ENCODE assay signal across 11 cellular contexts in genomic region chr9:84432746-84433145, GRCh38.
"Had no signal": no experiment of that assay in that cellular context is flagged by ENCODE, and none has a peak within 500 bp of the region (broad histone marks: within the 10 kb centered on the region; RNA-seq: fewer than 3 reads in every experiment).

No MANE protein-coding gene starts in this region.

- H3K4me1 ChIP-seq: HAP-1 had no signal

- H3K36me3 ChIP-seq: HAP-1 had no signal

- H3K9me3 Mint-ChIP-seq: GM23338, H9 had no signal

- H3K4me3 Mint-ChIP-seq: GM23338, H9, HFFc6 had no signal

- H3K9ac ChIP-seq: GM23248 had no signal

- H3K4me3 ChIP-seq: GM23248, GM23338, HAP-1 had no signal

- ATAC-seq: GM23338, HCT116 had no signal

- H2AFZ ChIP-seq: GM23248, GM23338 had no signal

- DNase-seq: GM23248, GOT3, H7, H9, HCEC 1CT, HFFc6 had no signal

- FAIRE-seq: H1, H54 had no signal

- H3K4me1 Mint-ChIP-seq: GM23338, H9 had no signal

- H3K27ac Mint-ChIP-seq: GM23338, H9, HFFc6 had no signal

- H3K27ac ChIP-seq: GM23248 had no signal

- H3K4me2 ChIP-seq: GM23338 had no signal

- H3K9me3 ChIP-seq: HAP-1 had no signal
